ENCODE assay signal across 1 cellular context in genomic region chr2:43424262-43425207, GRCh38.
TF ChIP-seq lines count a peak whose summit lies in the region.

No MANE protein-coding gene starts in this region.

TF ChIP-seq in HepG2, 621 proteins besides CTCF, POLR2A, EP300 and RAD21 (continued from another document and continues in another):
- TF ChIP-seq PCBP2 (optimal IDR thresholded peaks at IDR 0.05; ENCODE audit: low read depth, low read length, poor library complexity, severe bottlenecking): no peak
- TF ChIP-seq HOXA7 (CRISPR knock-in tag; IDR thresholded peaks at IDR 0.05): no peak
- TF ChIP-seq ZNF737 (CRISPR knock-in tag; IDR thresholded peaks at IDR 0.05; ENCODE audit: borderline replicate concordance): no peak
- no peak for TF ChIP-seq ZNF101 (CRISPR knock-in tag; IDR thresholded peaks at IDR 0.05; ENCODE audit: borderline replicate concordance, low read depth)
- 0 out of 2 replicates have a peak, but pooled peaks have one; percentile 43 for TF ChIP-seq ZFY (CRISPR knock-in tag; IDR thresholded peaks at IDR 0.05)
- no peak for TF ChIP-seq HCFC1 (IDR thresholded peaks at IDR 0.05; ENCODE audit: low read depth, low read length)
- no peak for TF ChIP-seq KDM1A (CRISPR knock-in tag; IDR thresholded peaks at IDR 0.05)
- TF ChIP-seq MZF1 (CRISPR knock-in tag; IDR thresholded peaks at IDR 0.05; ENCODE audit: borderline replicate concordance): no peak
- TF ChIP-seq ISL2 (CRISPR knock-in tag; IDR thresholded peaks at IDR 0.05): peak; percentile 98
- no peak for TF ChIP-seq NFYC (CRISPR knock-in tag; IDR thresholded peaks at IDR 0.05)
- 0 out of 2 replicates have a peak, but pooled peaks have one; percentile 76 for TF ChIP-seq ZBTB20 (CRISPR knock-in tag; IDR thresholded peaks at IDR 0.05; ENCODE audit: borderline replicate concordance, low read depth)
- no peak for TF ChIP-seq ZNF160 (CRISPR knock-in tag; IDR thresholded peaks at IDR 0.05)
- TF ChIP-seq, protein P1, sequence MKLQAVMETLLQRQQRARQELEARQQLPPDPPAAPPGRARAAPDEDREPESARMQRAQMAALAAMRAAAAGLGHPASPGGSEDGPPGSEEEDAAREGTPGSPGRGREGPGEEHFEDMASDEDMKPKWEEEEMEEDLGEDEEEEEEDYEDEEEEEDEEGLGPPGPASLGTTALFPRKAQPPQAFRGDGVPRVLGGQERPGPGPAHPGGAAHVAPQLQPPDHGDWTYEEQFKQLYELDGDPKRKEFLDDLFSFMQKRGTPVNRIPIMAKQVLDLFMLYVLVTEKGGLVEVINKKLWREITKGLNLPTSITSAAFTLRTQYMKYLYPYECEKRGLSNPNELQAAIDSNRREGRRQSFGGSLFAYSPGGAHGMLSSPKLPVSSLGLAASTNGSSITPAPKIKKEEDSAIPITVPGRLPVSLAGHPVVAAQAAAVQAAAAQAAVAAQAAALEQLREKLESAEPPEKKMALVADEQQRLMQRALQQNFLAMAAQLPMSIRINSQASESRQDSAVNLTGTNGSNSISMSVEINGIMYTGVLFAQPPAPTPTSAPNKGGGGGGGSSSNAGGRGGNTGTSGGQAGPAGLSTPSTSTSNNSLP (IDR thresholded peaks at IDR 0.05; ENCODE audit: low read depth, low read length): peak; percentile 94
- no peak; the same call in 1 of the 2 replicates for TF ChIP-seq TP53 (CRISPR knock-in tag; conservative IDR thresholded peaks at IDR 0.05)
- TF ChIP-seq ZFP36L2 (CRISPR knock-in tag; IDR thresholded peaks at IDR 0.05): no peak
- peak; percentile 44; the same call in 1 of the 2 replicates for TF ChIP-seq ZFP36L1 (CRISPR knock-in tag; IDR thresholded peaks at IDR 0.05)
- TF ChIP-seq IKZF1 (IDR thresholded peaks at IDR 0.05): no peak
- 0 out of 2 replicates have a peak, but pooled peaks have one; percentile 21 for TF ChIP-seq ZNF772 (CRISPR knock-in tag; IDR thresholded peaks at IDR 0.05)
- no peak for TF ChIP-seq NCOA5 (CRISPR knock-in tag; IDR thresholded peaks at IDR 0.05)
- TF ChIP-seq ZBTB44 (CRISPR knock-in tag; IDR thresholded peaks at IDR 0.05): no peak
- TF ChIP-seq, protein P2, sequence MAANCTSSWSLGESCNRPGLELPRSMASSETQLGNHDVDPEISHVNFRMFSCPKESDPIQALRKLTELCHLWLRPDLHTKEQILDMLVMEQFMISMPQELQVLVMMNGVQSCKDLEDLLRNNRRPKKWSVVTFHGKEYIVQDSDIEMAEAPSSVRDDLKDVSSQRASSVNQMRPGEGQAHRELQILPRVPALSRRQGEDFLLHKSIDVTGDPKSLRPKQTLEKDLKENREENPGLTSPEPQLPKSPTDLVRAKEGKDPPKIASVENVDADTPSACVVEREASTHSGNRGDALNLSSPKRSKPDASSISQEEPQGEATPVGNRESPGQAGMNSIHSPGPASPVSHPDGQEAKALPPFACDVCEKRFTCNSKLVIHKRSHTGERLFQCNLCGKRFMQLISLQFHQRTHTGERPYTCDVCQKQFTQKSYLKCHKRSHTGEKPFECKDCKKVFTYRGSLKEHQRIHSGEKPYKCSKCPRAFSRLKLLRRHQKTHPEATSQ (CRISPR knock-in tag; IDR thresholded peaks at IDR 0.05; ENCODE audit: borderline replicate concordance): no peak
- no peak for TF ChIP-seq FOXA1 (IDR thresholded peaks at IDR 0.05)
- peak; percentile 68; the same call in 1 of the 2 replicates for TF ChIP-seq FOXA1 (CRISPR knock-in tag; IDR thresholded peaks at IDR 0.05)
- peak; percentile 88; the same call in 1 of the 2 replicates for TF ChIP-seq ZNF124 (CRISPR knock-in tag; IDR thresholded peaks at IDR 0.05)
- TF ChIP-seq, protein P3, sequence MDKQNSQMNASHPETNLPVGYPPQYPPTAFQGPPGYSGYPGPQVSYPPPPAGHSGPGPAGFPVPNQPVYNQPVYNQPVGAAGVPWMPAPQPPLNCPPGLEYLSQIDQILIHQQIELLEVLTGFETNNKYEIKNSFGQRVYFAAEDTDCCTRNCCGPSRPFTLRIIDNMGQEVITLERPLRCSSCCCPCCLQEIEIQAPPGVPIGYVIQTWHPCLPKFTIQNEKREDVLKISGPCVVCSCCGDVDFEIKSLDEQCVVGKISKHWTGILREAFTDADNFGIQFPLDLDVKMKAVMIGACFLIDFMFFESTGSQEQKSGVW (CRISPR knock-in tag; IDR thresholded peaks at IDR 0.05; ENCODE audit: borderline replicate concordance): no peak
- TF ChIP-seq, protein P4, sequence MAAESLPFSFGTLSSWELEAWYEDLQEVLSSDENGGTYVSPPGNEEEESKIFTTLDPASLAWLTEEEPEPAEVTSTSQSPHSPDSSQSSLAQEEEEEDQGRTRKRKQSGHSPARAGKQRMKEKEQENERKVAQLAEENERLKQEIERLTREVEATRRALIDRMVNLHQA (CRISPR knock-in tag; IDR thresholded peaks at IDR 0.05): no peak
- no peak for TF ChIP-seq SALL2 (CRISPR knock-in tag; IDR thresholded peaks at IDR 0.05)
- no peak for TF ChIP-seq HMGA1 (CRISPR knock-in tag; conservative IDR thresholded peaks at IDR 0.05)
- no peak for TF ChIP-seq MAF1 (CRISPR knock-in tag; IDR thresholded peaks at IDR 0.05; ENCODE audit: borderline replicate concordance)
- TF ChIP-seq SMARCC2 (IDR thresholded peaks at IDR 0.05): no peak
- no peak for TF ChIP-seq ZNF703 (CRISPR knock-in tag; IDR thresholded peaks at IDR 0.05; ENCODE audit: borderline replicate concordance)
- TF ChIP-seq PHF5A (CRISPR knock-in tag; IDR thresholded peaks at IDR 0.05; ENCODE audit: low read depth, unreplicated experiment): peak; percentile 79
- TF ChIP-seq ZNF264 (CRISPR knock-in tag; IDR thresholded peaks at IDR 0.05): peak; percentile 87
- peak; percentile 88 for TF ChIP-seq CREM (IDR thresholded peaks at IDR 0.05)
- no peak for TF ChIP-seq CREM (CRISPR knock-in tag; IDR thresholded peaks at IDR 0.05)
- TF ChIP-seq ZNF367 (CRISPR knock-in tag; IDR thresholded peaks at IDR 0.05; ENCODE audit: borderline replicate concordance): no peak
- TF ChIP-seq, protein P5, sequence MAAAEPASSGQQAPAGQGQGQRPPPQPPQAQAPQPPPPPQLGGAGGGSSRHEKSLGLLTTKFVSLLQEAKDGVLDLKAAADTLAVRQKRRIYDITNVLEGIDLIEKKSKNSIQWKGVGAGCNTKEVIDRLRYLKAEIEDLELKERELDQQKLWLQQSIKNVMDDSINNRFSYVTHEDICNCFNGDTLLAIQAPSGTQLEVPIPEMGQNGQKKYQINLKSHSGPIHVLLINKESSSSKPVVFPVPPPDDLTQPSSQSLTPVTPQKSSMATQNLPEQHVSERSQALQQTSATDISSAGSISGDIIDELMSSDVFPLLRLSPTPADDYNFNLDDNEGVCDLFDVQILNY (CRISPR knock-in tag; conservative IDR thresholded peaks at IDR 0.05): no peak
- TF ChIP-seq ZNF205 (CRISPR knock-in tag; IDR thresholded peaks at IDR 0.05): no peak
- no peak for TF ChIP-seq FLYWCH1 (CRISPR knock-in tag; IDR thresholded peaks at IDR 0.05)
- peak; percentile 68; the same call in 1 of the 2 replicates for TF ChIP-seq HMG20B (CRISPR knock-in tag; conservative IDR thresholded peaks at IDR 0.05)
- peak; percentile 87; the same call in 1 of the 2 replicates for TF ChIP-seq SOX5 (CRISPR knock-in tag; IDR thresholded peaks at IDR 0.05; ENCODE audit: borderline replicate concordance)
- no peak for TF ChIP-seq MATR3 (CRISPR knock-in tag; IDR thresholded peaks at IDR 0.05)
- no peak for TF ChIP-seq MAFK (conservative IDR thresholded peaks at IDR 0.05 in 1 of 2, IDR thresholded peaks at IDR 0.05 in 1 of 2; ENCODE audit: low read length in 2 of 2)
- no peak for TF ChIP-seq RXRA (CRISPR knock-in tag; IDR thresholded peaks at IDR 0.05)
- peak; percentile 23; the same call in 1 of the 2 replicates for TF ChIP-seq PRDM15 (CRISPR knock-in tag; IDR thresholded peaks at IDR 0.05)
- no peak for TF ChIP-seq PHB2 (IDR thresholded peaks at IDR 0.05; ENCODE audit: partially characterized antibody)
- 0 out of 2 replicates have a peak, but pooled peaks have one; percentile 14 for TF ChIP-seq ZNF12 (CRISPR knock-in tag; IDR thresholded peaks at IDR 0.05)
- no peak for TF ChIP-seq IKZF4 (CRISPR knock-in tag; IDR thresholded peaks at IDR 0.05; ENCODE audit: borderline replicate concordance, low read depth, not compliant biosample characterization)
- no peak for TF ChIP-seq ZNF720 (CRISPR knock-in tag; IDR thresholded peaks at IDR 0.05)
- no peak for TF ChIP-seq GABPA (IDR thresholded peaks at IDR 0.05; ENCODE audit: low read depth, low read length)
- no peak; the same call in 1 of the 2 replicates for TF ChIP-seq GABPA (CRISPR knock-in tag; IDR thresholded peaks at IDR 0.05; ENCODE audit: low read depth)
- no peak for TF ChIP-seq HNRNPK (IDR thresholded peaks at IDR 0.05; ENCODE audit: low read depth, low read length, poor library complexity, severe bottlenecking)
- TF ChIP-seq ZNF670 (CRISPR knock-in tag; IDR thresholded peaks at IDR 0.05; ENCODE audit: borderline replicate concordance): 0 out of 2 replicates have a peak, but pooled peaks have one; percentile 44
- TF ChIP-seq ZNF414 (CRISPR knock-in tag; IDR thresholded peaks at IDR 0.05): no peak
- TF ChIP-seq SP140L (CRISPR knock-in tag; IDR thresholded peaks at IDR 0.05; ENCODE audit: borderline replicate concordance): no peak
- TF ChIP-seq, protein P6, sequence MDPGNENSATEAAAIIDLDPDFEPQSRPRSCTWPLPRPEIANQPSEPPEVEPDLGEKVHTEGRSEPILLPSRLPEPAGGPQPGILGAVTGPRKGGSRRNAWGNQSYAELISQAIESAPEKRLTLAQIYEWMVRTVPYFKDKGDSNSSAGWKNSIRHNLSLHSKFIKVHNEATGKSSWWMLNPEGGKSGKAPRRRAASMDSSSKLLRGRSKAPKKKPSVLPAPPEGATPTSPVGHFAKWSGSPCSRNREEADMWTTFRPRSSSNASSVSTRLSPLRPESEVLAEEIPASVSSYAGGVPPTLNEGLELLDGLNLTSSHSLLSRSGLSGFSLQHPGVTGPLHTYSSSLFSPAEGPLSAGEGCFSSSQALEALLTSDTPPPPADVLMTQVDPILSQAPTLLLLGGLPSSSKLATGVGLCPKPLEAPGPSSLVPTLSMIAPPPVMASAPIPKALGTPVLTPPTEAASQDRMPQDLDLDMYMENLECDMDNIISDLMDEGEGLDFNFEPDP (CRISPR knock-in tag; conservative IDR thresholded peaks at IDR 0.05): peak; percentile 85; the same call in 1 of the 2 replicates
- TF ChIP-seq ZNF567 (CRISPR knock-in tag; IDR thresholded peaks at IDR 0.05; ENCODE audit: borderline replicate concordance): no peak
- no peak for TF ChIP-seq ZNF512B (CRISPR knock-in tag; IDR thresholded peaks at IDR 0.05; ENCODE audit: borderline replicate concordance)
- TF ChIP-seq MED1 (CRISPR knock-in tag; IDR thresholded peaks at IDR 0.05): peak; percentile 93
- TF ChIP-seq ZNF232 (CRISPR knock-in tag; IDR thresholded peaks at IDR 0.05; ENCODE audit: borderline replicate concordance): no peak
